ENCODE assay signal across 18 cellular contexts in genomic region chr12:45342848-45343247, GRCh38.
DNase-seq lines count a peak whose midpoint lies in the region; ATAC-seq, FAIRE-seq and TF ChIP-seq lines count a peak whose summit lies in the region.
"Had no signal": no experiment of that assay in that cellular context is flagged by ENCODE, and none has a peak within 500 bp of the region (broad histone marks: within the 10 kb centered on the region; RNA-seq: fewer than 3 reads in every experiment).

No MANE protein-coding gene starts in this region.

- no peak overlapping the region for H3K4me2 ChIP-seq in GM23248 (ENCODE audit: unreplicated experiment)
- no peak overlapping the region for H3K4me2 ChIP-seq in astrocyte (ENCODE audit: low read length)
- H3K4me2 ChIP-seq: GM23338 had no signal

- H3K4me3 Mint-ChIP-seq in astrocyte (ENCODE audit: unreplicated experiment), result peak overlapping the region; percentile 47
- H3K4me3 Mint-ChIP-seq: B cell, GM23338 had no signal

- 100% methylated on average over 2 of the region's 2 CpGs for WGBS in GM23248 (ENCODE audit: low coverage in 1 of 2, low lambda C conversion rate in 2 of 2, missing lambda C conversion rate in 2 of 2), 2 experiments
- WGBS in psoas muscle, 3 donors, result 91 to 97% (median 95%) methylated on average over 2 of the region's 2 CpGs

- H3K36me3 Mint-ChIP-seq in astrocyte (ENCODE audit: low read depth, unreplicated experiment), result peaks cover 17% of the 10 kb centered on the region

- peaks cover 53% of the 10 kb centered on the region for H3K4me1 Mint-ChIP-seq in astrocyte (ENCODE audit: low read depth, unreplicated experiment)
- H3K4me1 Mint-ChIP-seq: B cell had no signal

- peak overlapping the region; percentile 82 for H3K27ac Mint-ChIP-seq in astrocyte (ENCODE audit: unreplicated experiment)
- H3K27ac Mint-ChIP-seq: B cell, GM23338 had no signal

- H3K36me3 ChIP-seq in GM23248 (ENCODE audit: low read depth) (0 out of 2 replicates have a peak, but pooled peaks cover 2% of the 10 kb centered on the region), astrocyte (ENCODE audit: insufficient read depth, low read length) (peaks cover 5% of the 10 kb centered on the region), psoas muscle (ENCODE audit: insufficient read depth in 1 of 2, low read depth in 1 of 2) (peaks cover 0 to 22% of the 10 kb centered on the region in 2 donors)

- H3K27me3 ChIP-seq in GM23248 (replicated peaks; ENCODE audit: insufficient read depth) (no peaks in the 10 kb centered on the region), astrocyte (ENCODE audit: insufficient read depth, low read length) (no peaks in the 10 kb centered on the region), psoas muscle (ENCODE audit: insufficient read depth in 3 of 3, low read length in 2 of 3) (no peaks in the 10 kb centered on the region)

- peaks cover 14% of the 10 kb centered on the region for H3K4me1 ChIP-seq in GM23248 (ENCODE audit: insufficient read depth)
- H3K4me1 ChIP-seq in astrocyte (ENCODE audit: insufficient read depth, low read length), result peaks cover 9% of the 10 kb centered on the region
- H3K4me1 ChIP-seq in psoas muscle, result peaks cover 29% of the 10 kb centered on the region

- H3K4me3 ChIP-seq in GM23248, result no peak overlapping the region
- no peak overlapping the region for H3K4me3 ChIP-seq in astrocyte (ENCODE audit: insufficient read depth, low read depth, low read length)
- H3K4me3 ChIP-seq in psoas muscle, result no peak overlapping the region
- H3K4me3 ChIP-seq: GM23338 had no signal

- H3K27ac ChIP-seq in GM23248, result 0 out of 2 replicates have a peak overlapping the region, but pooled peaks have one; percentile 16
- no peak overlapping the region for H3K27ac ChIP-seq in astrocyte (ENCODE audit: low read depth, low read length)
- peak overlapping the region; percentile 25 for H3K27ac ChIP-seq in psoas muscle
- H3K27ac ChIP-seq: RWPE1 had no signal

- H3K9me2 ChIP-seq in GM23248 (ENCODE audit: insufficient read depth), result no peaks in the 10 kb centered on the region

- no peak for FAIRE-seq in astrocyte (lab: Jason Lieb, UNC)

- TF ChIP-seq CTCF in astrocyte (IDR thresholded peaks at IDR 0.05; ENCODE audit: insufficient read depth, low read depth, low read length), result no peak
- TF ChIP-seq CTCF in psoas muscle (IDR thresholded peaks at IDR 0.05), result no peak

- intact Hi-C loops in psoas muscle (cut with DNase I), result no loop called here

- no peaks in the 10 kb centered on the region for H3K27me3 Mint-ChIP-seq in astrocyte (ENCODE audit: low read depth, unreplicated experiment)
- H3K27me3 Mint-ChIP-seq: B cell had no signal

- peaks cover 18% of the 10 kb centered on the region; the same call in 1 of the 2 replicates for H3K79me2 ChIP-seq in GM23248 (ENCODE audit: insufficient read depth)
- H3K79me2 ChIP-seq in astrocyte (ENCODE audit: insufficient read depth, low read length), result peaks cover 2% of the 10 kb centered on the region

- no peak overlapping the region for H2AFZ ChIP-seq in GM23248
- no peak overlapping the region for H2AFZ ChIP-seq in astrocyte (ENCODE audit: low read depth, low read length)
- H2AFZ ChIP-seq: GM23338 had no signal

- peaks cover 2% of the 10 kb centered on the region for H3K9me3 Mint-ChIP-seq in astrocyte (ENCODE audit: unreplicated experiment)
- H3K9me3 Mint-ChIP-seq: GM23338 had no signal

- in situ Hi-C loops in ACHN (cut with HindIII; ENCODE audit: low pct_ligation_motif_present, low pct_unique_long_range_greater_than_20kb, low sequenced_read_pairs) (no loop called here), GM23248 (cut with MboI) (no loop called here)

- DNase-seq in ACHN (peak; percentile 16), GM23248 (no peak), astrocyte (ENCODE audit: low read depth) (no peak), psoas muscle (no peak), NCI-H2171 treated with DMSO at 0.1 percent for 48 hours (lab: John Stamatoyannopoulos, UW) (no peak), HPDE6-E6E7 (ENCODE audit: extremely low spot score) (no peak), iPS-NIHi11 (ENCODE audit: low spot score) (no peak)
- DNase-seq: COR-L47, GDM1, KBM-7, NCI-H1105 treated with DMSO at 0.1 percent for 48 hours, NCI-H1694, NCI-H2227 treated with DMSO at 0.1 percent for 48 hours, NCI-H510A treated with DMSO at 0.1 percent for 48 hours, NCI-H774 had no signal

- no peak overlapping the region for H3K9ac ChIP-seq in GM23248
- H3K9ac ChIP-seq in astrocyte (ENCODE audit: low read length), result no peak overlapping the region

- no peaks in the 10 kb centered on the region for H3K9me3 ChIP-seq in GM23248 (ENCODE audit: low read depth)
- H3K9me3 ChIP-seq in astrocyte (ENCODE audit: insufficient read depth, low read depth, low read length), result no peaks in the 10 kb centered on the region
- H3K9me3 ChIP-seq in psoas muscle, result no peaks in the 10 kb centered on the region

- H3F3A ChIP-seq in GM23248 (ENCODE audit: insufficient read depth), result no peaks in the 10 kb centered on the region; the same call in 1 of the 2 replicates

- peak in 1 of 4 donors; percentile 21 for ATAC-seq in psoas muscle
- ATAC-seq: GM23338 had no signal

- no peaks in the 10 kb centered on the region for H4K20me1 ChIP-seq in GM23248 (ENCODE audit: insufficient read depth)
- no peaks in the 10 kb centered on the region for H4K20me1 ChIP-seq in astrocyte (ENCODE audit: insufficient read depth, low read length)
